Comparison of ENCODE assay signal across 20 cellular contexts in the genomic region with DNA sequence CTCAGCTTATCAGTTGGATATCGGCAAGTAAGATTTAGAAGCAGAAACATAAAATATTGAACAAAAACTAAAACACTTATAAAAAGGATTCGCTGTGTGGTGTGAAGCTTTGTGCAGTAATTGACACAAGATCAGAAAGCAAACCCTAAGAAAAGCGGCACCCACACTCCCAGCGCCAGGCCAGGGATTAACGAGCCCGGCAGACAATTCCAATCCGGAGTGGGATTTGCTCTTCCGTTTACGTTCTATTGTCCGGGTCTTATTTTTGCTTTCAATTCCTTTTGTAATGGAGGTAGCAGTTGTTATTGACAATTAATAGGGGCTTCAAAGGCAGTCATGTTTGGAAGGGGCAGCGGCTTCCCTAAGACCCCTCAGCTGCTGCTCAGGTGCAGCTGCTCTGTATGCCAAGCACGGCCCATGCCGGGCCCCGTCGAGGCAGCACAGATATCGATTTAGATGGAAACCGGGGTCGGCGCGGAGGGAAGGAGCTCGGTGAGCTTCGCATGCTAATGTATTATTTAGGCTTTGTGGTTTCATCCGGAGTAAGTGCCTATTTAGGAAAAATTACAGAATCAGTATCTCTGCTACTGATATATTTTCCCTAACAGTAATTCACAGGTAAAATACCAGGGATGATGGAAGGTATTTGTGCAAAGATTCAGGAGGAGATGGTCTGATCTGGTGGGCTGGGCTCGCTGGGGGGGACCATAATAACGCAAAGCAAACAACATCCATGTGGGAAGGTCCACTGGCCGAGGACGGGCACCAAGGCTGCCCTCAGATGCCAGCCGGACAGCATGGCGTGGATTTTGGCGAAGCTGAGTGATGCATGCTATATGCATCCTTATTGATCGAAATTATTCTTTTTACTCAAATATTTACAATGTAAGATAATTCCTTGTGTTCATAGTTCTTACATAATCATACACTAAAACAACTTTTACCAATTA.
"Had no signal": no experiment of that assay in that cellular context is flagged by ENCODE, and none has a peak within 500 bp of the region (broad histone marks: within the 10 kb centered on the region; RNA-seq: fewer than 3 reads in every experiment).

No MANE protein-coding gene starts in this region.

- H3K4me3 ChIP-seq: ascending aorta, prostate gland, thoracic aorta had no signal

- H3K9me3 ChIP-seq: ascending aorta, prostate gland, thoracic aorta had no signal

- H3K4me1 ChIP-seq: ascending aorta, prostate gland had no signal

- DNase-seq: activated CD4-positive, alpha-beta T cell treated with anti-CD3 and anti-CD28 coated beads for 48 hours; activated CD4-positive, CD25-positive, alpha-beta regulatory T cell; activated CD8-positive, alpha-beta memory T cell treated with anti-CD3 and anti-CD28 coated beads, Interleukin-2, amount 50 U/mL, for 4 hours; activated CD8-positive, alpha-beta T cell treated with anti-CD3 and anti-CD28 coated beads for 36 hours; activated naive CD4-positive, alpha-beta T cell treated with anti-CD3 and anti-CD28 coated beads for 36 hours; activated T-cell treated with anti-CD3 and anti-CD28 coated beads, Interleukin-2, amount 50 U/mL, for 4 hours; cortex of kidney; kidney glomerular epithelial cell; mesendoderm; naive thymus-derived CD8-positive, alpha-beta T cell; nucleus accumbens; right cardiac atrium; small intestine; stimulated activated CD4-positive, alpha-beta T cell treated with anti-CD3 and anti-CD28 coated beads, Interleukin-15, amount 100 ng/mL, for 24 hours; stimulated activated CD4-positive, alpha-beta T cell treated with anti-CD3 and anti-CD28 coated beads, Interleukin-2, amount 100 ng/mL, for 48 hours; T-helper 1 cell; T-helper 9 cell had no signal

- H3K27ac ChIP-seq: ascending aorta, prostate gland, thoracic aorta had no signal

- ATAC-seq: activated CD8-positive, alpha-beta T cell treated with anti-CD3 and anti-CD28 coated beads for 36 hours; activated T-cell treated with anti-CD3 and anti-CD28 coated beads, Interleukin-2, amount 50 U/mL, for 4 hours; naive thymus-derived CD8-positive, alpha-beta T cell had no signal

- H3K27me3 ChIP-seq: ascending aorta had no signal

- H3K36me3 ChIP-seq: ascending aorta, prostate gland, thoracic aorta had no signal
